Comparison of ENCODE assay signal across 17 cellular contexts in the genomic region with DNA sequence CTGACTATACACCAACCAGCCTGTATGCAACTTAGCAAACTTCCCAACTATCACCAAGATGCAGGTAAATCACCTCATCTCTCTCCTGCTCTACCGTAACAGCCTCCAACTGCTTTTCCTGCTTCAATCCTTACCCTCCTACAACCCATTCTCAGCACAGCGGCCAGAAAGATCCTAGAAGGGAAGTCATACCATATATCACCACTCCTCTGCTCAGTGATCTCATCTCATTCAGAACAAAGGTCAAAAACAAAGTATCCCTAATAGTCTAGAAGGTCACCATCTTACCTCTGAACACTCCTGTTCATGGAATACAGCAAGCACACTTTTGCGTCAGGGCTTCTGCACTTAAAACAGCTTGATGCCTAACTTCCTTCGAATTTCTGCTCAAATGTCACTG.
"Had no signal": no experiment of that assay in that cellular context is flagged by ENCODE, and none has a peak within 500 bp of the region (broad histone marks: within the 10 kb centered on the region; RNA-seq: fewer than 3 reads in every experiment).

No MANE protein-coding gene starts in this region.

- H3K27me3 ChIP-seq: foreskin keratinocyte, neutrophil had no signal

- H3K27ac Mint-ChIP-seq: activated naive CD4-positive, alpha-beta T cell treated with anti-CD3 and anti-CD28 coated beads for 36 hours; activated T-helper 2 cell treated with anti-CD3 and anti-CD28 coated beads, Interferon-gamma antibody, Interleukin-2, Interleukin-4, amounts not matched to agents 10 μg/mL and 5 μg/mL and 100 μg/mL, durations not matched to agents 14 hours and 24 hours and 36 hours; type B pancreatic cell had no signal

- H3K4me1 ChIP-seq: foreskin keratinocyte, parathyroid adenoma had no signal

- ATAC-seq: activated CD8-positive, alpha-beta memory T cell treated with anti-CD3 and anti-CD28 coated beads, Interleukin-2, amount 10 ng/mL, durations not matched to agents 7 days and 5 days; foreskin keratinocyte had no signal

- H3K4me3 Mint-ChIP-seq: activated CD8-positive, alpha-beta memory T cell treated with anti-CD3 and anti-CD28 coated beads, Interleukin-2, amount 10 ng/mL, durations not matched to agents 7 days and 5 days; activated naive CD4-positive, alpha-beta T cell treated with anti-CD3 and anti-CD28 coated beads for 36 hours; central memory CD8-positive, alpha-beta T cell; type B pancreatic cell had no signal

- DNase-seq: activated CD4-positive, alpha-beta T cell treated with anti-CD3 and anti-CD28 coated beads for 1 hour; activated CD4-positive, alpha-beta T cell treated with anti-CD3 and anti-CD28 coated beads, Interleukin-2, amount 50 U/mL, for 4 hours; activated CD8-positive, alpha-beta memory T cell treated with anti-CD3 and anti-CD28 coated beads, Interleukin-2, amount 10 ng/mL, durations not matched to agents 7 days and 5 days; activated naive CD4-positive, alpha-beta T cell treated with anti-CD3 and anti-CD28 coated beads for 36 hours; activated T-cell treated with anti-CD3 and anti-CD28 coated beads, Interleukin-2, amount 50 U/mL, for 1 hour; cortex of kidney; effector CD4-positive, alpha-beta T cell; foreskin keratinocyte; glutamatergic neuron; stimulated activated CD4-positive, alpha-beta T cell treated with anti-CD3 and anti-CD28 coated beads, Interleukin-12 subunit alpha, Interleukin-12 subunit beta, amount 100 ng/mL, for 4 hours; stimulated activated CD4-positive, alpha-beta T cell treated with anti-CD3 and anti-CD28 coated beads, Interleukin-2, amount 100 ng/mL, for 24 hours; T1000 had no signal

- H3K9me3 Mint-ChIP-seq: activated naive CD4-positive, alpha-beta T cell treated with anti-CD3 and anti-CD28 coated beads for 36 hours; activated T-helper 2 cell treated with anti-CD3 and anti-CD28 coated beads, Interferon-gamma antibody, Interleukin-2, Interleukin-4, amounts not matched to agents 10 μg/mL and 5 μg/mL and 100 μg/mL, durations not matched to agents 14 hours and 24 hours and 36 hours; central memory CD8-positive, alpha-beta T cell; type B pancreatic cell had no signal

- H3K36me3 ChIP-seq: neutrophil had no signal

- H3K9me3 ChIP-seq: neutrophil had no signal

- H3K27me3 Mint-ChIP-seq: activated CD8-positive, alpha-beta memory T cell treated with anti-CD3 and anti-CD28 coated beads, Interleukin-2, amount 10 ng/mL, durations not matched to agents 7 days and 5 days; central memory CD8-positive, alpha-beta T cell; type B pancreatic cell had no signal

- H3K27ac ChIP-seq: foreskin keratinocyte, neutrophil, parathyroid adenoma had no signal
